Comparison of ENCODE assay signal across 19 cellular contexts in genomic region chr9:136795027-136795402, GRCh38. TPM values are rescaled to one million over a fixed set of nuclear protein-coding genes. Genes with fewer than 3 reads are reported as not detected.
DNase-seq lines count a peak whose midpoint lies in the region; ATAC-seq, FAIRE-seq and TF ChIP-seq lines count a peak whose summit lies in the region.
"Had no signal": no experiment of that assay in that cellular context is flagged by ENCODE, and none has a peak within 500 bp of the region (broad histone marks: within the 10 kb centered on the region; RNA-seq: fewer than 3 reads in every experiment).

No MANE protein-coding gene starts in this region.

- RAD21 ChIA-PET in HCT116 (lab: Charles Lee; ENCODE audit: low non-redundant PET in 1 of 2, low total read pairs in 2 of 2, uncharacterized antibody in 2 of 2, unreplicated experiment in 2 of 2), result no interaction called here

- no peak overlapping the region for H2AK5ac ChIP-seq in trophoblast cell (ENCODE audit: low read length)

- H3K79me1 ChIP-seq in trophoblast cell (ENCODE audit: low read length), result peaks cover 13% of the 10 kb centered on the region

- H3K4me3 ChIP-seq in heart left ventricle, result no peak overlapping the region
- H3K4me3 ChIP-seq in HCT116 (replicated peaks in 1 of 2; ENCODE audit: low read depth in 1 of 2, low read length in 2 of 2), result no peak overlapping the region
- no peak overlapping the region for H3K4me3 ChIP-seq in kidney (ENCODE audit: low read length in 2 of 2)
- no peak overlapping the region for H3K4me3 ChIP-seq in trophoblast cell (ENCODE audit: low read depth, low read length)
- H3K4me3 ChIP-seq in CD4-positive, alpha-beta memory T cell (ENCODE audit: low read length in 2 of 2), result no peak overlapping the region
- H3K4me3 ChIP-seq: A549 had no signal

- H3K36me3 Mint-ChIP-seq in CD4-positive, alpha-beta memory T cell, result peaks cover 0 to 4% of the 10 kb centered on the region in 2 donors
- H3K36me3 Mint-ChIP-seq in activated naive CD4-positive, alpha-beta T cell treated with anti-CD3 and anti-CD28 coated beads, Interleukin-2, amount 10 ng/mL, durations not matched to agents 7 days and 5 days, result no peaks in the 10 kb centered on the region

- no peak overlapping the region for H2BK12ac ChIP-seq in trophoblast cell (ENCODE audit: low read length)

- DNase-seq in heart left ventricle, result peak in 3 of 5 donors; percentile 29 to 65 (median 40)
- no peak for DNase-seq in Right ventricle myocardium superior
- DNase-seq in HCT116 (ENCODE audit: low read depth, low spot score), result no peak
- peak; percentile 22 for DNase-seq in kidney
- no peak for DNase-seq in trophoblast cell
- no peak for DNase-seq in stimulated activated CD4-positive, alpha-beta T cell treated with anti-CD3 and anti-CD28 coated beads, Interleukin-2, amount 100 ng/mL, for 24 hours
- no peak for DNase-seq in CD4-positive, alpha-beta memory T cell
- DNase-seq in activated naive CD4-positive, alpha-beta T cell treated with anti-CD3 and anti-CD28 coated beads, Interleukin-2, amount 10 ng/mL, durations not matched to agents 7 days and 5 days, result no peak
- DNase-seq: CD8-positive, alpha-beta T cell; GOT3; KBM-7; NCI-H1092 treated with DMSO at 0.1 percent for 48 hours; NCI-H1694 treated with DMSO at 0.1 percent for 48 hours; NCI-H774; SHP77 treated with DMSO at 0.1 percent for 48 hours had no signal

- H3K27me3 ChIP-seq in heart left ventricle, result peaks cover 0 to 30% (median 13%) of the 10 kb centered on the region in 9 donors
- H3K27me3 ChIP-seq in HCT116 (ENCODE audit: insufficient read depth, low read length), result no peaks in the 10 kb centered on the region
- H3K27me3 ChIP-seq in trophoblast cell (ENCODE audit: insufficient read depth, low read length), result no peaks in the 10 kb centered on the region
- no peaks in the 10 kb centered on the region for H3K27me3 ChIP-seq in CD4-positive, alpha-beta memory T cell (ENCODE audit: insufficient read depth, low read length)

- no peak overlapping the region for H3K23ac ChIP-seq in trophoblast cell (ENCODE audit: low read length)

- H4K20me1 ChIP-seq in HCT116 (ENCODE audit: insufficient read depth), result no peaks in the 10 kb centered on the region

- H3K4me2 ChIP-seq in HCT116 (ENCODE audit: low read length), result no peak overlapping the region
- H3K4me2 ChIP-seq in trophoblast cell (ENCODE audit: low read length), result no peak overlapping the region
- H3K4me2 ChIP-seq: A549 had no signal

- H2AFZ ChIP-seq in HCT116 (ENCODE audit: low read depth, low read length, poor library complexity, severe bottlenecking) (no peak overlapping the region), trophoblast cell (ENCODE audit: insufficient read depth, low read length, poor library complexity) (no peak overlapping the region)

- peak overlapping the region; percentile 27 for H4K8ac ChIP-seq in trophoblast cell (ENCODE audit: low read depth, low read length)

- H3K4ac ChIP-seq in trophoblast cell (ENCODE audit: low read depth, low read length), result no peak overlapping the region

- H3K18ac ChIP-seq in trophoblast cell (ENCODE audit: low read length), result no peak overlapping the region

- H3K9me3 Mint-ChIP-seq in CD4-positive, alpha-beta memory T cell, result no peaks in the 10 kb centered on the region
- H3K9me3 Mint-ChIP-seq in activated naive CD4-positive, alpha-beta T cell treated with anti-CD3 and anti-CD28 coated beads, Interleukin-2, amount 10 ng/mL, durations not matched to agents 7 days and 5 days, result no peaks in the 10 kb centered on the region
- H3K9me3 Mint-ChIP-seq: CD8-positive, alpha-beta T cell had no signal

- 54 to 63% (median 58%) methylated on average over 8 of the region's 8 CpGs for WGBS in heart left ventricle, 4 donors
- WGBS in trophoblast cell (ENCODE audit: extremely low coverage, insufficient coverage, insufficient read length), result no CpG with 5 or more reads among the region's 8 CpGs

- TF ChIP-seq RAD21 in HCT116 (IDR thresholded peaks at IDR 0.05; ENCODE audit: low read depth), result no peak

- H2BK5ac ChIP-seq in trophoblast cell (ENCODE audit: low read depth, low read length, poor library complexity), result no peak overlapping the region

- CTCF ChIA-PET in HCT116 (lab: Charles Lee), result no interaction called here
- CTCF ChIA-PET in CD4-positive, alpha-beta memory T cell (lab: Charles Lee; ENCODE audit: partially characterized antibody), result interaction anchor here (1.3 kb wide), 1 partner anchor 235 kb away, joined by 5 read pairs; no protein-coding TSS in a partner anchor
- CTCF ChIA-PET in activated naive CD4-positive, alpha-beta T cell treated with anti-CD3 and anti-CD28 coated beads, Interleukin-2, amount 10 ng/mL, durations not matched to agents 7 days and 5 days (lab: Charles Lee), result interaction anchor here (1.9 to 3.3 kb wide), 2 partner anchors 11 to 107 kb away, joined by 6 to 29 read pairs; partner anchors contain the start of gene RABL6

- H3K9me2 ChIP-seq in HCT116 (ENCODE audit: insufficient read depth), result no peaks in the 10 kb centered on the region

- TF ChIP-seq POLR2A in heart left ventricle (IDR thresholded peaks at IDR 0.05) (no peak), HCT116 (IDR thresholded peaks at IDR 0.05; ENCODE audit: borderline replicate concordance, extremely low read depth, insufficient read depth, insufficient read length) (no peak)

- H3K27ac ChIP-seq in heart left ventricle (peak overlapping the region in 4 of 12 donors; percentile 24 to 65 (median 45)), HCT116 (ENCODE audit: low read depth, low read length) (no peak overlapping the region), kidney (ENCODE audit: low read depth in 2 of 2, low read length in 2 of 2) (no peak overlapping the region), trophoblast cell (ENCODE audit: low read depth, low read length) (no peak overlapping the region)
- no peak overlapping the region for H3K27ac ChIP-seq in CD4-positive, alpha-beta memory T cell (ENCODE audit: low read depth, low read length)
- H3K27ac ChIP-seq: A549 had no signal

- BruUV-seq in HCT116 (replicated peaks; lab: Mats Ljungman, UMichigan), result no TSS peak

- ATAC-seq in heart left ventricle, result no peak
- ATAC-seq in Right ventricle myocardium superior (ENCODE audit: poor library complexity), result no peak
- no peak for ATAC-seq in HCT116
- ATAC-seq: A549; CD8-positive, alpha-beta T cell; Panc1 had no signal

- no peak overlapping the region for H3K4me3 Mint-ChIP-seq in CD4-positive, alpha-beta memory T cell
- H3K4me3 Mint-ChIP-seq in activated naive CD4-positive, alpha-beta T cell treated with anti-CD3 and anti-CD28 coated beads, Interleukin-2, amount 10 ng/mL, durations not matched to agents 7 days and 5 days, result no peak overlapping the region
- H3K4me3 Mint-ChIP-seq: CD8-positive, alpha-beta T cell had no signal

- peaks cover 7 to 38% (median 22%) of the 10 kb centered on the region in 4 donors for H3K4me1 Mint-ChIP-seq in CD4-positive, alpha-beta memory T cell
- peaks cover 26% of the 10 kb centered on the region for H3K4me1 Mint-ChIP-seq in activated naive CD4-positive, alpha-beta T cell treated with anti-CD3 and anti-CD28 coated beads, Interleukin-2, amount 10 ng/mL, durations not matched to agents 7 days and 5 days

- H3K14ac ChIP-seq in trophoblast cell (ENCODE audit: low read length), result no peak overlapping the region

- H3K27ac Mint-ChIP-seq in CD4-positive, alpha-beta memory T cell, result peak overlapping the region in 1 of 7 donors; percentile 25
- no peak overlapping the region for H3K27ac Mint-ChIP-seq in activated naive CD4-positive, alpha-beta T cell treated with anti-CD3 and anti-CD28 coated beads, Interleukin-2, amount 10 ng/mL, durations not matched to agents 7 days and 5 days
- H3K27ac Mint-ChIP-seq: CD8-positive, alpha-beta T cell had no signal

- no peak for FAIRE-seq in kidney (lab: Jason Lieb, UNC)
- FAIRE-seq: A549 had no signal

- H3K79me2 ChIP-seq in HCT116 (ENCODE audit: insufficient read depth, low read length) (peaks cover 12% of the 10 kb centered on the region; the same call in 1 of the 2 replicates), trophoblast cell (ENCODE audit: control insufficient read depth, insufficient read depth, low read length, poor library complexity) (peaks cover 5% of the 10 kb centered on the region)

- intact Hi-C loops in heart left ventricle (cut with DNase I) (loop anchor here in 3 of 10 donors (5.0 to 10.0 kb wide), 2 partner anchors 50 to 147 kb away; partner anchors contain the start of genes AJM1 (in 2 of the 3), PHPT1 (in 2 of the 3) and FBXW5 (in 1 of the 3)), Right ventricle myocardium superior (cut with DNase I) (no loop called here), HCT116 (cut with micrococcal nuclease) (no loop called here), kidney (cut with DNase I) (loop anchor here (10.0 kb wide), 1 partner anchor 150 kb away; the partner anchor contains the start of genes C8G and FBXW5)
- intact Hi-C loops in CD4-positive, alpha-beta memory T cell (cut with micrococcal nuclease), result no loop called here

- no peak overlapping the region for H4K12ac ChIP-seq in trophoblast cell (ENCODE audit: low read depth, low read length)

- TF ChIP-seq CTCF in heart left ventricle (IDR thresholded peaks at IDR 0.05) (no peak), HCT116 (IDR thresholded peaks at IDR 0.05 in 2 of 3, conservative IDR thresholded peaks at IDR 0.05 in 1 of 3; ENCODE audit: borderline replicate concordance in 1 of 3, insufficient read depth in 1 of 3, low read depth in 2 of 3, low read length in 2 of 3) (no peak), kidney (IDR thresholded peaks at IDR 0.05; ENCODE audit: borderline replicate concordance, extremely low read depth, insufficient read depth) (no peak)

- peak overlapping the region; percentile 16 for H4K91ac ChIP-seq in trophoblast cell (ENCODE audit: low read depth, low read length)

- POLR2A ChIA-PET in HCT116 (lab: Charles Lee), result no interaction called here
- POLR2A ChIA-PET in CD4-positive, alpha-beta memory T cell (lab: Charles Lee; ENCODE audit: partially characterized antibody), result interaction anchor here (1.1 kb wide), 1 partner anchor 201 kb away, joined by 3 read pairs; no protein-coding TSS in a partner anchor

- H3K4me1 ChIP-seq in heart left ventricle (peaks cover 11 to 70% (median 38%) of the 10 kb centered on the region in 12 donors), HCT116 (ENCODE audit: control insufficient read depth in 1 of 2, insufficient read depth in 2 of 2, low read length in 2 of 2) (peaks cover 16 to 38% of the 10 kb centered on the region in 2 experiments), kidney (ENCODE audit: control insufficient read depth in 1 of 2, insufficient read depth in 1 of 2, low read depth in 1 of 2, low read length in 2 of 2) (peaks cover 6 to 28% of the 10 kb centered on the region in 2 donors), trophoblast cell (ENCODE audit: control insufficient read depth in 1 of 2, insufficient read depth in 2 of 2, low read length in 2 of 2) (peaks cover 32 to 36% of the 10 kb centered on the region in 2 experiments)
- H3K4me1 ChIP-seq in CD4-positive, alpha-beta memory T cell (ENCODE audit: insufficient read depth, low read length), result peaks cover 35% of the 10 kb centered on the region

- peaks cover 0 to 14% (median 0%) of the 10 kb centered on the region in 9 donors for H3K36me3 ChIP-seq in heart left ventricle
- H3K36me3 ChIP-seq in HCT116 (ENCODE audit: control insufficient read depth in 1 of 2, insufficient read depth in 2 of 2, low read length in 2 of 2), result no peaks in the 10 kb centered on the region; a peak in 1 of 4 replicates
- peaks cover 3% of the 10 kb centered on the region in 2 donors for H3K36me3 ChIP-seq in kidney (ENCODE audit: control insufficient read depth in 1 of 2, insufficient read depth in 2 of 2, low read length in 2 of 2)
- H3K36me3 ChIP-seq in trophoblast cell (ENCODE audit: control insufficient read depth in 1 of 2, insufficient read depth in 2 of 2, low read length in 2 of 2), result peaks cover 8 to 13% of the 10 kb centered on the region in 2 experiments
- peaks cover 14% of the 10 kb centered on the region for H3K36me3 ChIP-seq in CD4-positive, alpha-beta memory T cell (ENCODE audit: insufficient read depth, low read length)

- H3K9ac ChIP-seq in HCT116 (ENCODE audit: low read length) (no peak overlapping the region), kidney (ENCODE audit: low read length in 2 of 2) (no peak overlapping the region), trophoblast cell (ENCODE audit: low read length) (no peak overlapping the region)

- no peaks in the 10 kb centered on the region for H3K9me3 ChIP-seq in heart left ventricle
- no peaks in the 10 kb centered on the region for H3K9me3 ChIP-seq in HCT116 (ENCODE audit: control insufficient read depth in 1 of 2, insufficient read depth in 1 of 2, low read depth in 1 of 2, low read length in 2 of 2)
- no peaks in the 10 kb centered on the region for H3K9me3 ChIP-seq in kidney (ENCODE audit: control insufficient read depth in 1 of 2, low read length in 2 of 2)
- peaks cover 2% of the 10 kb centered on the region for H3K9me3 ChIP-seq in trophoblast cell (ENCODE audit: insufficient read depth, low read depth, low read length)
- no peaks in the 10 kb centered on the region for H3K9me3 ChIP-seq in CD4-positive, alpha-beta memory T cell (ENCODE audit: control insufficient read depth in 1 of 2, low read length in 2 of 2)
- H3K9me3 ChIP-seq: A549 had no signal

- H2BK120ac ChIP-seq in trophoblast cell (ENCODE audit: insufficient read depth, low read length, poor library complexity), result no peak overlapping the region

- H3K27me3 Mint-ChIP-seq in CD4-positive, alpha-beta memory T cell, result peaks cover 0 to 1% of the 10 kb centered on the region in 2 donors
- peaks cover 51% of the 10 kb centered on the region for H3K27me3 Mint-ChIP-seq in activated naive CD4-positive, alpha-beta T cell treated with anti-CD3 and anti-CD28 coated beads, Interleukin-2, amount 10 ng/mL, durations not matched to agents 7 days and 5 days

RNA-seq across cellular contexts. Expression of gene CCDC183, which starts 1.1 kb away (rescaled TPM):
- 1 to 10 TPM in 7 of 9 donors, under 1 TPM in 2; 0.64 to 3.8 (median 1.4) TPM for total RNA-seq in heart left ventricle
- polyA plus RNA-seq in heart left ventricle, result 1 to 10 TPM in 1 of 2 donors, under 1 TPM in 1; 0.32 to 4.7 TPM
- 1.5 TPM for total RNA-seq in Right ventricle myocardium superior
- total RNA-seq in HCT116 (2021; ENCODE audit: unreplicated experiment), result 2.8 TPM
- 1.0 and 1.6 TPM in 2 replicates for polyA plus RNA-seq in HCT116 (2012)
- total RNA-seq in kidney, result 0.88 TPM
- 3.1 TPM for polyA plus RNA-seq in kidney (ENCODE audit: insufficient read depth, low read depth, low replicate concordance)
- polyA plus RNA-seq in trophoblast cell (2013), result 13.6 and 14.0 TPM in 2 replicates
- total RNA-seq in CD4-positive, alpha-beta memory T cell, result 1 to 10 TPM; 2.3 to 2.5 TPM
- under 1 TPM; 0.64 to 0.90 TPM for polyA plus RNA-seq in CD4-positive, alpha-beta memory T cell
- total RNA-seq: M059J had no signal

RNA-seq across cellular contexts. Expression of gene TMEM141, which starts 3.9 kb away (rescaled TPM):
- total RNA-seq in heart left ventricle (100 to 1,000 TPM in 1 of 9 donors, 10 to 100 TPM in 8; 45.6 to 122 (median 63.3) TPM), Right ventricle myocardium superior (70.9 TPM), HCT116 (2021; ENCODE audit: unreplicated experiment) (73.6 TPM), kidney (96.5 TPM)
- polyA plus RNA-seq in heart left ventricle (100 to 1,000 TPM in 1 of 2 donors, 10 to 100 TPM in 1; 86.1 to 116 TPM), kidney (ENCODE audit: insufficient read depth, low read depth, low replicate concordance) (403 TPM)
- 85.5 and 93.7 TPM in 2 replicates for polyA plus RNA-seq in HCT116 (2012)
- polyA plus RNA-seq in trophoblast cell (2013), result 82.7 and 84.5 TPM in 2 replicates
- total RNA-seq in CD4-positive, alpha-beta memory T cell, result 10 to 100 TPM; 51.1 to 53.4 TPM
- polyA plus RNA-seq in CD4-positive, alpha-beta memory T cell, result 10 to 100 TPM; 34.3 to 38.4 TPM

RNA-seq across cellular contexts. Expression of gene RABL6, which starts 12.7 kb away (rescaled TPM):
- total RNA-seq in heart left ventricle, result 10 to 100 TPM; 59.4 to 82.2 (median 71.6) TPM
- 10 to 100 TPM; 63.5 to 90.8 TPM for polyA plus RNA-seq in heart left ventricle
- total RNA-seq in Right ventricle myocardium superior, result 68.0 TPM
- total RNA-seq in HCT116 (2021; ENCODE audit: unreplicated experiment), result 98.6 TPM
- 71.0 and 76.1 TPM in 2 replicates for polyA plus RNA-seq in HCT116 (2012)
- 70.3 TPM for total RNA-seq in kidney
- 60.4 TPM for polyA plus RNA-seq in kidney (ENCODE audit: insufficient read depth, low read depth, low replicate concordance)
- 95.6 and 95.9 TPM in 2 replicates for polyA plus RNA-seq in trophoblast cell (2013)
- total RNA-seq in CD4-positive, alpha-beta memory T cell, result 10 to 100 TPM; 65.1 to 70.9 TPM
- 10 to 100 TPM in 1 of 2 donors, 1 to 10 TPM in 1; 5.1 to 18.2 TPM for polyA plus RNA-seq in CD4-positive, alpha-beta memory T cell

RNA-seq across cellular contexts. Expression of gene LCN15, which starts 30.7 kb away (rescaled TPM):
- total RNA-seq in heart left ventricle, result 1 to 10 TPM in 3 of 9 donors, under 1 TPM in 2, not detected in 4; 0.64 to 2.8 (median 1.2) TPM
- 1 to 10 TPM in 1 of 2 donors, under 1 TPM in 1; 0.65 to 2.4 TPM for polyA plus RNA-seq in heart left ventricle
- total RNA-seq in Right ventricle myocardium superior, result not detected
- total RNA-seq in HCT116 (2021; ENCODE audit: unreplicated experiment), result 0.76 TPM
- 0.07 and 0.08 TPM in 2 replicates for polyA plus RNA-seq in HCT116 (2012)
- not detected for total RNA-seq in kidney
- not detected for polyA plus RNA-seq in kidney (ENCODE audit: insufficient read depth, low read depth, low replicate concordance)
- polyA plus RNA-seq in trophoblast cell (2013), result 0.08 and 0.19 TPM in 2 replicates
- total RNA-seq in CD4-positive, alpha-beta memory T cell, result not detected
- not detected for polyA plus RNA-seq in CD4-positive, alpha-beta memory T cell
- total RNA-seq: CD8-positive, alpha-beta T cell; M059J; NCI-H460 had no signal

RNA-seq across cellular contexts. Expression of gene LCN8, which starts 37.0 kb away (rescaled TPM):
- not detected for total RNA-seq in heart left ventricle
- not detected for polyA plus RNA-seq in heart left ventricle
- total RNA-seq in Right ventricle myocardium superior, result not detected
- not detected for total RNA-seq in HCT116 (2021; ENCODE audit: unreplicated experiment)
- polyA plus RNA-seq in HCT116 (2012), result not detected in 2 replicates
- not detected for total RNA-seq in kidney
- polyA plus RNA-seq in kidney (ENCODE audit: insufficient read depth, low read depth, low replicate concordance), result not detected
- polyA plus RNA-seq in trophoblast cell (2013), result 0.03 TPM in 1 of 2 replicates, not detected in the other
- not detected for total RNA-seq in CD4-positive, alpha-beta memory T cell
- polyA plus RNA-seq in CD4-positive, alpha-beta memory T cell, result under 1 TPM in 1 of 2 donors, not detected in 1; 0.62 TPM
- total RNA-seq: CD8-positive, alpha-beta T cell; M059J; NCI-H460 had no signal
- polyA plus RNA-seq: A549 had no signal

Comparison
In these comparisons a context has a peak if more than half of its experiments do, and no peak if none do; other contexts are left out.
1. DNase-seq: peak in heart left ventricle (3 of 5) and kidney (single experiment); none in Right ventricle myocardium superior (single experiment), HCT116 (single experiment), trophoblast cell (0 of 2), stimulated activated CD4-positive, alpha-beta T cell treated with anti-CD3 and anti-CD28 coated beads, Interleukin-2, amount 100 ng/mL, for 24 hours (0 of 2), CD4-positive, alpha-beta memory T cell (0 of 5) and activated naive CD4-positive, alpha-beta T cell treated with anti-CD3 and anti-CD28 coated beads, Interleukin-2, amount 10 ng/mL, durations not matched to agents 7 days and 5 days (single experiment).